ENCODE assay signal across 9 cellular contexts in the genomic region with DNA sequence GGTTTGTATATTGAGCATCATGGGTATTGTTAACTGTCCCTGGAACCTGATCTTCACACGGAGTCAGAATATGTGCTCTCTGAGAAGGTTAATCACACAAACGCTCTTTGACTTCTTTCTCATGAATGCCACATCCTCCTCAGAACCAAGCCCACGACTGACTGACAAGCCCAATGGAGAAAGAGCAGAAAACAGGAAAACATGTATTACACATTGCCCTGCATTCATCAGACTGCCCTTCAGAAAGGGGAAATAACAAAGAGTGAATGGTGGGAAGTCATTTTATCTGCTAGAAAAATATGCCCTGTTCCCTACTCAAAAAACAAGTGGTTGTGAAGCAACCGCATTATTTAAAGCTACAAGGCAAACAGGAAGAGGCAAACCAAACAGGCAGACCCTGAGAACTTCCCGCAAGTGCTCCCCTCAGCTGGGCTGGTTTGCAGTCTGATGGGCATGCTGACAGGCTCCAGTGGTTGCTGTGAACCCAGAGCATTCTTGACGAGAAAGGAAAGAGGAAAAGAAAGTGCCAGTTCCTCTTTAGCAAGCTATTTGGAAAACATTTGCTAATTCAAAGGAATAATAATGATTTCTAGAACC.
DNase-seq lines count a peak whose midpoint lies in the region; ATAC-seq, FAIRE-seq and TF ChIP-seq lines count a peak whose summit lies in the region.
"Had no signal": no experiment of that assay in that cellular context is flagged by ENCODE, and none has a peak within 500 bp of the region (broad histone marks: within the 10 kb centered on the region; RNA-seq: fewer than 3 reads in every experiment).

No MANE protein-coding gene starts in this region.

- ATAC-seq in GM19043 (IDR thresholded peaks at IDR 0.05; ENCODE audit: low read depth, unreplicated experiment) (peak; percentile 91), HG03175 (IDR thresholded peaks at IDR 0.05; ENCODE audit: unreplicated experiment) (peak; percentile 78), pancreas (peak in 3 of 4 donors; percentile 12 to 84 (median 72))

- no peak overlapping the region for H3K27ac ChIP-seq in pancreas
- H3K27ac ChIP-seq: parathyroid adenoma had no signal

- H3K36me3 ChIP-seq in pancreas = no peaks in the 10 kb centered on the region

- H3K9me3 ChIP-seq in pancreas = no peaks in the 10 kb centered on the region

- TF ChIP-seq CTCF in pancreas (IDR thresholded peaks at IDR 0.05) = no peak

- no peaks in the 10 kb centered on the region for H3K4me1 ChIP-seq in pancreas
- H3K4me1 ChIP-seq: parathyroid adenoma had no signal

- peak in 32 of 58 donors; percentile 1 to 61 (median 14) for DNase-seq in anterior cingulate cortex (lab: John Stamatoyannopoulos, UW)
- DNase-seq in pancreas = peak in 1 of 6 donors; percentile 37
- no peak for DNase-seq in NCI-H774 (lab: John Stamatoyannopoulos, UW)
- DNase-seq in RKO (ENCODE audit: low spot score) = no peak
- DNase-seq in hepatic stellate cell (ENCODE audit: low spot score) = no peak
- DNase-seq in NCI-H526 (lab: John Stamatoyannopoulos, UW) = no peak

- 70 to 72% methylated on average over 6 of the region's 6 CpGs for WGBS in pancreas, 2 donors

- H3K27me3 ChIP-seq in pancreas = no peaks in the 10 kb centered on the region

- no peak for FAIRE-seq in pancreas (lab: Jason Lieb, UNC)

- intact Hi-C loops in pancreas (cut with DNase I) = no loop called here

- H3K4me3 ChIP-seq in pancreas = no peak overlapping the region

Comparison
In these comparisons a context has a peak if more than half of its experiments do, and no peak if none do; other contexts are left out.
1. DNase-seq: peak in anterior cingulate cortex (32 of 58); none in NCI-H774 (single experiment), RKO (single experiment), hepatic stellate cell (single experiment) and NCI-H526 (0 of 2).
2. Peak in every context shown above with its lines, with median percentiles within 50 percentile points of each other: ATAC-seq.